In the genomic region with DNA sequence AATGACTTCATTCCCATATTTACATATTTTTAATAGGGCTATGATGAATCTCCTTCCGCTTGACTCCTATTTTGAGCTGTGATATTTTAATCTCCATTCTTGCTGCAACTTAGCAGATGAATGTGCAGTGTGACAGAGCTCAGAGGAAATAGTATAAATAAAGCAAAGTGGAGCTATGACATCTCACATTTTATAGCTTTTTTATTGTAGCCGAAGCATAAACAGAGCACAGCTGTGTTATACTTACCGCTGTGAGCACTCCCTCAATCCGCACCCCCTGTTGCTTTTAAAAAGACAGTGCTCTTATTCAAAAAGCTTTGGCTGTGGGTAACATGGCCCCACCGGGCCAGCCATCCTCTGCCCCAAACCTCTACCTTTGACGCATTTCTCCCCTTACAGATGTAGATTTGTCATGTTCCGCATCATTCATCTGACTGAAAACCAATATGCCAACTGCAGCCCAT, we compare ENCODE assay signal across 8 cellular contexts.
DNase-seq lines count a peak whose midpoint lies in the region; ATAC-seq, FAIRE-seq and TF ChIP-seq lines count a peak whose summit lies in the region.
"Had no signal": no experiment of that assay in that cellular context is flagged by ENCODE, and none has a peak within 500 bp of the region (broad histone marks: within the 10 kb centered on the region; RNA-seq: fewer than 3 reads in every experiment).

No MANE protein-coding gene starts in this region.

- H3K79me2 ChIP-seq in astrocyte (ENCODE audit: insufficient read depth, low read length), result no peaks in the 10 kb centered on the region

- no peak for TF ChIP-seq EP300 in stomach (IDR thresholded peaks at IDR 0.05)

- ATAC-seq in GM21423 (IDR thresholded peaks at IDR 0.05; ENCODE audit: unreplicated experiment), result peak; percentile 38
- ATAC-seq in HG03175 (IDR thresholded peaks at IDR 0.05; ENCODE audit: unreplicated experiment), result peak; percentile 29
- no peak for ATAC-seq in HG02642 (IDR thresholded peaks at IDR 0.05; ENCODE audit: poor library complexity, unreplicated experiment)

- H3K4me1 ChIP-seq in astrocyte (ENCODE audit: insufficient read depth, low read length) (no peaks in the 10 kb centered on the region), skeletal muscle satellite cell (ENCODE audit: control insufficient read depth, insufficient read depth, low read length) (no peaks in the 10 kb centered on the region), stomach (peaks cover 0 to 14% (median 9%) of the 10 kb centered on the region in 4 donors)

- H3K4me3 ChIP-seq in astrocyte (ENCODE audit: insufficient read depth, low read depth, low read length) (no peak overlapping the region), skeletal muscle satellite cell (ENCODE audit: low read length) (peak overlapping the region; percentile 7), stomach (no peak overlapping the region)

- 53 to 64% (median 57%) methylated on average over 7 of the region's 7 CpGs for WGBS in stomach, 5 donors

- H3K9me3 ChIP-seq in astrocyte (ENCODE audit: insufficient read depth, low read depth, low read length) (no peaks in the 10 kb centered on the region), skeletal muscle satellite cell (replicated peaks; ENCODE audit: low read length) (no peaks in the 10 kb centered on the region), stomach (no peaks in the 10 kb centered on the region)

- TF ChIP-seq POLR2A in stomach (IDR thresholded peaks at IDR 0.05), result no peak

- H3K36me3 Mint-ChIP-seq in astrocyte (ENCODE audit: low read depth, unreplicated experiment), result no peaks in the 10 kb centered on the region
- H3K36me3 Mint-ChIP-seq in activated T-helper 1 cell treated with anti-CD3 and anti-CD28 coated beads, Interleukin-12 subunit alpha, Interleukin-12 subunit beta, Interleukin-2, Interleukin-4 antibody, amounts not matched to agents 30 ng/mL and 10 ng/mL and 1 ng/mL, durations not matched to agents 14 hours and 24 hours and 36 hours (ENCODE audit: low read depth), result no peaks in the 10 kb centered on the region

- H3K27ac Mint-ChIP-seq in astrocyte (ENCODE audit: unreplicated experiment), result no peak overlapping the region
- no peak overlapping the region for H3K27ac Mint-ChIP-seq in activated T-helper 1 cell treated with anti-CD3 and anti-CD28 coated beads, Interleukin-12 subunit alpha, Interleukin-12 subunit beta, Interleukin-2, Interleukin-4 antibody, amounts not matched to agents 30 ng/mL and 10 ng/mL and 1 ng/mL, durations not matched to agents 14 hours and 24 hours and 36 hours

- peaks cover 3% of the 10 kb centered on the region for H3K9me3 Mint-ChIP-seq in astrocyte (ENCODE audit: unreplicated experiment)
- H3K9me3 Mint-ChIP-seq in activated T-helper 1 cell treated with anti-CD3 and anti-CD28 coated beads, Interleukin-12 subunit alpha, Interleukin-12 subunit beta, Interleukin-2, Interleukin-4 antibody, amounts not matched to agents 30 ng/mL and 10 ng/mL and 1 ng/mL, durations not matched to agents 14 hours and 24 hours and 36 hours, result peaks cover 19% of the 10 kb centered on the region

- TF ChIP-seq CTCF in astrocyte (IDR thresholded peaks at IDR 0.05; ENCODE audit: insufficient read depth, low read depth, low read length) (no peak), stomach (IDR thresholded peaks at IDR 0.05) (no peak)

- DNase-seq in astrocyte (ENCODE audit: low read depth) (peak; percentile 54), stomach (no peak)
- no peak for DNase-seq in activated T-helper 1 cell treated with anti-CD3 and anti-CD28 coated beads, Interleukin-12 subunit alpha, Interleukin-12 subunit beta, Interleukin-2, Interleukin-4 antibody, amounts not matched to agents 30 ng/mL and 10 ng/mL and 1 ng/mL, durations not matched to agents 14 hours and 24 hours and 36 hours (ENCODE audit: low spot score)
- DNase-seq: RPMI8226 had no signal

- no peak overlapping the region for H2AFZ ChIP-seq in astrocyte (ENCODE audit: low read depth, low read length)

- intact Hi-C loops in stomach (cut with DNase I; ENCODE audit: low total_unique reads), result no loop called here
- intact Hi-C loops in activated T-helper 1 cell treated with anti-CD3 and anti-CD28 coated beads, Interleukin-12 subunit alpha, Interleukin-12 subunit beta, Interleukin-2, Interleukin-4 antibody, amounts not matched to agents 30 ng/mL and 10 ng/mL and 1 ng/mL, durations not matched to agents 14 hours and 24 hours and 36 hours (cut with micrococcal nuclease), result no loop called here

- no peak overlapping the region for H3K4me3 Mint-ChIP-seq in astrocyte (ENCODE audit: unreplicated experiment)
- H3K4me3 Mint-ChIP-seq in activated T-helper 1 cell treated with anti-CD3 and anti-CD28 coated beads, Interleukin-12 subunit alpha, Interleukin-12 subunit beta, Interleukin-2, Interleukin-4 antibody, amounts not matched to agents 30 ng/mL and 10 ng/mL and 1 ng/mL, durations not matched to agents 14 hours and 24 hours and 36 hours, result no peak overlapping the region

- H3K4me1 Mint-ChIP-seq in astrocyte (ENCODE audit: low read depth, unreplicated experiment), result no peaks in the 10 kb centered on the region
- no peaks in the 10 kb centered on the region for H3K4me1 Mint-ChIP-seq in activated T-helper 1 cell treated with anti-CD3 and anti-CD28 coated beads, Interleukin-12 subunit alpha, Interleukin-12 subunit beta, Interleukin-2, Interleukin-4 antibody, amounts not matched to agents 30 ng/mL and 10 ng/mL and 1 ng/mL, durations not matched to agents 14 hours and 24 hours and 36 hours (ENCODE audit: low read depth)

- H3K9ac ChIP-seq in astrocyte (ENCODE audit: low read length) (no peak overlapping the region), skeletal muscle satellite cell (ENCODE audit: low read depth, low read length) (no peak overlapping the region)

- H3K4me2 ChIP-seq in astrocyte (ENCODE audit: low read length) (peak overlapping the region; percentile 21), skeletal muscle satellite cell (ENCODE audit: low read length) (peak overlapping the region; percentile 17)

- H3K27me3 ChIP-seq in astrocyte (ENCODE audit: insufficient read depth, low read length) (no peaks in the 10 kb centered on the region), skeletal muscle satellite cell (ENCODE audit: control insufficient read depth, insufficient read depth, low read length) (no peaks in the 10 kb centered on the region), stomach (no peaks in the 10 kb centered on the region)

- FAIRE-seq in astrocyte (lab: Jason Lieb, UNC), result no peak

- H3K27me3 Mint-ChIP-seq in astrocyte (ENCODE audit: low read depth, unreplicated experiment), result no peaks in the 10 kb centered on the region
- no peaks in the 10 kb centered on the region for H3K27me3 Mint-ChIP-seq in activated T-helper 1 cell treated with anti-CD3 and anti-CD28 coated beads, Interleukin-12 subunit alpha, Interleukin-12 subunit beta, Interleukin-2, Interleukin-4 antibody, amounts not matched to agents 30 ng/mL and 10 ng/mL and 1 ng/mL, durations not matched to agents 14 hours and 24 hours and 36 hours (ENCODE audit: insufficient read depth)

- H4K20me1 ChIP-seq in astrocyte (ENCODE audit: insufficient read depth, low read length), result no peaks in the 10 kb centered on the region

- H3K27ac ChIP-seq in astrocyte (ENCODE audit: low read depth, low read length) (no peak overlapping the region), stomach (no peak overlapping the region)

- H3K36me3 ChIP-seq in astrocyte (ENCODE audit: insufficient read depth, low read length) (no peaks in the 10 kb centered on the region), skeletal muscle satellite cell (ENCODE audit: insufficient read depth, low read length) (no peaks in the 10 kb centered on the region), stomach (no peaks in the 10 kb centered on the region)
